In the genomic region with DNA sequence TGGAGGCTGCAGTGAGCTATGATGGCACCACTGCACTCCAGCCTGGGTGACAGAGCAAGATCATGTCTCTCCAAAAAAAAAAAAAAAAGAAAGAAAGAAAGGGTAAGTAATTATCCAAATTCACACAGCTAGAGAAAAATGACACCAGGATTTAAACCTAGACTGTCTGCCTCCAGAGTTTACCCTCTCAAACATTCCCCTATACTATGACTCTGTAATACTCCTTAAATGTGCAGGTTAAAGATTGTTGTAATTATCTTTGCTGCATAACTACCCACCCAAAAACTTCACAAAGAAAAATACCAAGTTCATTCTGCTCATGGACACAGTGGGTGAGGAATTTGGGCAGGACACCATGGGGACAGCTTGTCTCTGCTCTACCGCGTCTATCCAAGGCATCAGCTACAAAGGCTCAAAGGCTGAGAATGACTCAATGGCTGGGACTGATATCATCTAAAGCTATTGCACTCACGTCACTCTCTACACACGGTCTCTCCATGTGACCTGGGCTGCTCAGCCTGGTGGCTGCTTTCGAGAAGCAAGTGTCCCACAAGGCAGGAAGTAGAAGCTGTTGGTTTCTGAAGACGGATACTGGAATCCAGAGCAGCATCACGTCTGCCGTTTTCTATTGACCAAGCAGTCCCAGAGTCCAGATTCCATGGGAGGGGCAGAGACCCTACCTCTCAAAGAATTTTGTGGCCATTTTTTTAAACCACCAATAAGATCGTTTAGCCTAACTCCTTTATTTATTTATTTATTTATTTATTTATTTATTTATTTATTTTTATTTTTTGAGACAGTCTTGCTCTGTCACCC, we compare ENCODE assay signal across 8 cellular contexts.
A peak's percentile ranks its signal among the peaks of the same experiment; 100 is the strongest.
DNase-seq lines count a peak whose midpoint lies in the region; ATAC-seq and TF ChIP-seq lines count a peak whose summit lies in the region.

No MANE protein-coding gene starts in this region.

- no peaks in the 10 kb centered on the region for H4K20me1 ChIP-seq in osteoblast (ENCODE audit: insufficient read depth, low read length)

- CTCF ChIA-PET in CD4-positive, alpha-beta T cell (lab: Charles Lee) = no interaction called here

- H3K36me3 Mint-ChIP-seq in CD4-positive, alpha-beta T cell (ENCODE audit: low read depth) = no peaks in the 10 kb centered on the region

- no peak overlapping the region for H2AFZ ChIP-seq in osteoblast (ENCODE audit: low read length)

- intact Hi-C loops in CD4-positive, alpha-beta T cell (cut with DNase I, micrococcal nuclease) = no loop called here

- no peak overlapping the region for H3K4me3 Mint-ChIP-seq in CD4-positive, alpha-beta T cell

- H3K27ac Mint-ChIP-seq in CD4-positive, alpha-beta T cell = peak overlapping the region; percentile 5

- H3K36me3 ChIP-seq in osteoblast (ENCODE audit: insufficient read depth, low read length) = no peaks in the 10 kb centered on the region

- POLR2A ChIA-PET in CD4-positive, alpha-beta T cell (lab: Charles Lee) = no interaction called here

- no peak for DNase-seq in CD4-positive, alpha-beta T cell
- DNase-seq in NAMALWA (ENCODE audit: low spot score) (peak; percentile 61), globus pallidus (ENCODE audit: low spot score) (peak; percentile 36), stromal cell of bone marrow (ENCODE audit: low read depth) (peak; percentile 63), NCI-H446 treated with DMSO at 0.1 percent for 48 hours (lab: John Stamatoyannopoulos, UW) (no peak), osteoblast (ENCODE audit: insufficient read length, low spot score, missing footprints) (no peak)

- peaks cover 3% of the 10 kb centered on the region for H3K9me3 ChIP-seq in CD4-positive, alpha-beta T cell (ENCODE audit: control insufficient read depth, low read length)
- H3K9me3 ChIP-seq in osteoblast (ENCODE audit: low read depth, low read length) = no peaks in the 10 kb centered on the region

- H3K4me1 ChIP-seq in osteoblast (ENCODE audit: insufficient read depth, low read length) = no peaks in the 10 kb centered on the region

- ATAC-seq in CD4-positive, alpha-beta T cell (ENCODE audit: poor library complexity) = peak; percentile 81
- ATAC-seq in GM19351 (IDR thresholded peaks at IDR 0.05; ENCODE audit: unreplicated experiment) = peak; percentile 95
- ATAC-seq in HG03139 (IDR thresholded peaks at IDR 0.05; ENCODE audit: unreplicated experiment) = no peak

- peaks cover 4% of the 10 kb centered on the region for H3K4me1 Mint-ChIP-seq in CD4-positive, alpha-beta T cell (ENCODE audit: low read depth)

- no peak overlapping the region for H3K4me3 ChIP-seq in osteoblast (ENCODE audit: insufficient read depth, low read length)

- no peaks in the 10 kb centered on the region for H3K27me3 Mint-ChIP-seq in CD4-positive, alpha-beta T cell

- H3K79me2 ChIP-seq in osteoblast (ENCODE audit: insufficient read depth, low read length) = no peaks in the 10 kb centered on the region

- no peak for TF ChIP-seq CTCF in CD4-positive, alpha-beta T cell (IDR thresholded peaks at IDR 0.05)
- TF ChIP-seq CTCF in osteoblast (IDR thresholded peaks at IDR 0.05; ENCODE audit: extremely low read depth, low read depth, low read length) = no peak

- H3K27ac ChIP-seq in CD4-positive, alpha-beta T cell (ENCODE audit: low read depth, low read length) = no peak overlapping the region
- no peak overlapping the region for H3K27ac ChIP-seq in osteoblast (ENCODE audit: low read depth, low read length)

- no peak overlapping the region for H3K4me2 ChIP-seq in osteoblast (ENCODE audit: insufficient read depth, low read length)

- no peaks in the 10 kb centered on the region for H3K27me3 ChIP-seq in CD4-positive, alpha-beta T cell (ENCODE audit: control insufficient read depth, insufficient read depth, low read length)
- H3K27me3 ChIP-seq in osteoblast (ENCODE audit: insufficient read depth, low read length) = no peaks in the 10 kb centered on the region

- H3K9me3 Mint-ChIP-seq in CD4-positive, alpha-beta T cell = peaks cover 6% of the 10 kb centered on the region

Comparison
In these comparisons a context has a peak if more than half of its experiments do, and no peak if none do; other contexts are left out.
1. DNase-seq: peak in NAMALWA (single experiment), globus pallidus (single experiment) and stromal cell of bone marrow (single experiment); none in CD4-positive, alpha-beta T cell (0 of 10), NCI-H446 treated with DMSO at 0.1 percent for 48 hours (single experiment) and osteoblast (single experiment).